31 cellular contexts compared by ENCODE assay signal in genomic region chr1:23682946-23683345, GRCh38. TPM values are rescaled to one million over a fixed set of nuclear protein-coding genes. Genes with fewer than 3 reads are reported as not detected.
A peak's percentile ranks its signal among the peaks of the same experiment; 100 is the strongest.
DNase-seq lines count a peak whose midpoint lies in the region; ATAC-seq, FAIRE-seq and TF ChIP-seq lines count a peak whose summit lies in the region.
"Had no signal": no experiment of that assay in that cellular context is flagged by ENCODE, and none has a peak within 500 bp of the region (broad histone marks: within the 10 kb centered on the region; RNA-seq: fewer than 3 reads in every experiment).

No MANE protein-coding gene starts in this region.

- no peaks in the 10 kb centered on the region for H3K9me1 ChIP-seq in K562 (ENCODE audit: control insufficient read depth, insufficient read depth, low read length)

- no peaks in the 10 kb centered on the region for H3K79me2 ChIP-seq in K562 (ENCODE audit: control insufficient read depth, insufficient read depth, low read length)

- no peaks in the 10 kb centered on the region for H4K20me1 ChIP-seq in K562 (replicated peaks; ENCODE audit: control insufficient read depth, insufficient read depth, low read length)
- H4K20me1 ChIP-seq: BLaER1; BLaER1 treated with 17β-estradiol and CSF1 and Interleukin-3, amounts not matched to agents 10 nM and 100 nM had no signal

- H3K4me3 ChIP-seq in K562: no peak overlapping the region
- H3K4me3 ChIP-seq: A549; BLaER1; BLaER1 treated with 17β-estradiol and CSF1 and Interleukin-3, amounts not matched to agents 10 nM and 100 nM had no signal

- H3K36me3 ChIP-seq in K562 (ENCODE audit: control insufficient read depth, insufficient read depth, low read length): no peaks in the 10 kb centered on the region
- H3K36me3 ChIP-seq: BE2C; BLaER1; BLaER1 treated with 17β-estradiol and CSF1 and Interleukin-3, amounts not matched to agents 10 nM and 100 nM had no signal

- no peak for TF ChIP-seq POLR2A in K562 (conservative IDR thresholded peaks at IDR 0.05)

- no peak overlapping the region for H3K9ac ChIP-seq in K562 (ENCODE audit: insufficient read depth in 1 of 2, low read depth in 2 of 2, low read length in 2 of 2)
- H3K9ac ChIP-seq: BLaER1; BLaER1 treated with 17β-estradiol and CSF1 and Interleukin-3, amounts not matched to agents 10 nM and 100 nM had no signal

- POLR2A ChIA-PET in K562 (lab: Yijun Ruan, JAX): interaction anchor here (0.6 to 4.7 kb wide), 8 partner anchors 9 to 733 kb away, joined by 3 to 40 read pairs (median 4); partner anchors contain the start of gene RPL11

- H3K27ac ChIP-seq in K562 (ENCODE audit: extremely low read depth, low read depth, low read length): no peak overlapping the region
- H3K27ac ChIP-seq: 22Rv1; A549; BLaER1; BLaER1 treated with 17β-estradiol and CSF1 and Interleukin-3, amounts not matched to agents 10 nM and 100 nM; C4-2B had no signal

- no peak overlapping the region for H3K4me2 ChIP-seq in K562 (ENCODE audit: insufficient read depth, low read length)
- H3K4me2 ChIP-seq: A549; BLaER1; BLaER1 treated with 17β-estradiol and CSF1 and Interleukin-3, amounts not matched to agents 10 nM and 100 nM had no signal

- FAIRE-seq in K562 (lab: Jason Lieb, UNC): no peak
- FAIRE-seq: A204.1, A549, D721Med had no signal

- H3K27me3 ChIP-seq in K562 (ENCODE audit: control insufficient read depth in 2 of 2, insufficient read depth in 2 of 2, low read length in 2 of 2): peaks cover 23 to 27% of the 10 kb centered on the region in 2 experiments
- H3K27me3 ChIP-seq: BE2C; BLaER1; BLaER1 treated with 17β-estradiol and CSF1 and Interleukin-3, amounts not matched to agents 10 nM and 100 nM had no signal

- in situ Hi-C loops in K562 (cut with MboI): no loop called here

- no peak for TF ChIP-seq CTCF in K562 (IDR thresholded peaks at IDR 0.05 in 2 of 3, conservative IDR thresholded peaks at IDR 0.05 in 1 of 3; ENCODE audit: insufficient read depth in 2 of 3, low read depth in 1 of 3, low read length in 3 of 3)

- no TSS peak for BruUV-seq in K562 (replicated peaks; lab: Mats Ljungman, UMichigan)

- peaks cover 5 to 6% of the 10 kb centered on the region in 2 experiments; a peak in 2 of 5 replicates for H3K4me1 ChIP-seq in K562 (replicated peaks in 1 of 2; ENCODE audit: control insufficient read depth in 2 of 2, insufficient read depth in 2 of 2, low read length in 2 of 2)
- H3K4me1 ChIP-seq: A549; BE2C; BLaER1; BLaER1 treated with 17β-estradiol and CSF1 and Interleukin-3, amounts not matched to agents 10 nM and 100 nM; Caco-2 had no signal

- peak; percentile 40 for DNase-seq in NCI-H82 (lab: John Stamatoyannopoulos, UW)
- DNase-seq in NCI-H82 treated with DMSO at 0.1 percent for 48 hours (lab: John Stamatoyannopoulos, UW; ENCODE audit: unreplicated experiment): no peak
- DNase-seq in K562 (ENCODE audit: extremely low read depth in 1 of 4, low spot score in 3 of 4): no peak
- no peak for DNase-seq in ecto neural progenitor cell (ENCODE audit: low spot score)
- DNase-seq: 8988T; ACHN; AML-193; BE2C; C1 segment of cervical spinal cord; Caco-2; Calu3; CD4-positive, alpha-beta memory T cell; CD4-positive, alpha-beta T cell; CD4-positive, CD25-positive, alpha-beta regulatory T cell; CD8-positive, alpha-beta memory T cell; CD8-positive, alpha-beta T cell; COR-L47; DMS 273 treated with DMSO at 0.1 percent for 48 hours; DMS153; DMS53; DMS79; DMS79 treated with DMSO at 0.1 percent for 48 hours; DND-41; EL had no signal

- CTCF ChIA-PET in K562 (lab: Yijun Ruan, JAX; ENCODE audit: low intra/inter-chr PET ratio): no interaction called here

- no peak for TF ChIP-seq RAD21 in K562 (CRISPR knock-in tag; conservative IDR thresholded peaks at IDR 0.05 in 1 of 2, IDR thresholded peaks at IDR 0.05 in 1 of 2)

- ATAC-seq in K562: no peak
- ATAC-seq: A549; CD8-positive, alpha-beta T cell had no signal

- no peak for TF ChIP-seq EP300 in K562 (IDR thresholded peaks at IDR 0.05; ENCODE audit: low read length)

- intact Hi-C loops in K562 (cut with micrococcal nuclease): no loop called here

- H2AFZ ChIP-seq in K562 (ENCODE audit: low read depth, low read length): no peak overlapping the region

- no peaks in the 10 kb centered on the region for H3K9me3 ChIP-seq in K562 (replicated peaks; ENCODE audit: control insufficient read depth, insufficient read depth, low read depth, low read length)
- H3K9me3 ChIP-seq: A549, BE2C, Caco-2 had no signal

TF ChIP-seq in K562, 482 proteins besides CTCF, POLR2A, EP300 and RAD21:
- no peak for TF ChIP-seq PCBP2 (IDR thresholded peaks at IDR 0.05; ENCODE audit: low read depth, low read length, poor library complexity, severe bottlenecking)
- peak; percentile 57 to 65; a peak in 3 of 4 replicates for TF ChIP-seq KDM1A (IDR thresholded peaks at IDR 0.05)
- TF ChIP-seq RBBP5 (IDR thresholded peaks at IDR 0.05; ENCODE audit: borderline replicate concordance, insufficient read depth, low read length, poor library complexity, severe bottlenecking): no peak
- TF ChIP-seq NBN (IDR thresholded peaks at IDR 0.05; ENCODE audit: low read depth): no peak
- TF ChIP-seq RCOR1 (IDR thresholded peaks at IDR 0.05; ENCODE audit: borderline replicate concordance in 1 of 2, low read depth in 2 of 2, low read length in 2 of 2): 0 out of 4 replicates have a peak, but pooled peaks of 1 of the 2 experiments have one; percentile 9
- no peak for TF ChIP-seq HDAC2 (IDR thresholded peaks at IDR 0.05)

RNA-seq across cellular contexts. Expression of gene RPL11, which starts 8.7 kb away (rescaled TPM):
- total RNA-seq in K562 (2011; cell fraction: chromatin; rRNA removed; ENCODE audit: low replicate concordance): 326 and 345 TPM in 2 replicates
- 341 and 370 TPM in 2 replicates for total RNA-seq in K562 (2011; cell fraction: nucleolus; rRNA removed)
- 557 and 1,073 TPM in 2 replicates for total RNA-seq in K562 (2011; cell fraction: nucleoplasm; rRNA removed)
- total RNA-seq in K562 (2014; rRNA removed): 3,111 and 3,495 TPM in 2 replicates
- 3,683 and 3,950 TPM in 2 replicates for total RNA-seq in K562 (2014; rRNA removed; fragmentation: Illumina TruSeq; extraction: Trizol)
- 3,549 and 3,642 TPM in 2 replicates for total RNA-seq in K562 (2015; rRNA removed; fragmentation: Illumina TruSeq; extraction: Trizol)
- 1,751 and 1,781 TPM in 2 replicates for total RNA-seq in K562 (2021)
- polyA plus RNA-seq in K562 (2011; rRNA removed): 2,818 and 2,821 TPM in 2 replicates
- polyA plus RNA-seq in K562 (2011; cell fraction: cytosol; rRNA removed): 831 and 2,063 TPM in 2 replicates
- polyA plus RNA-seq in K562 (2011; cell fraction: nucleus; rRNA removed): 469 and 968 TPM in 2 replicates
- polyA plus RNA-seq in K562 (2012): 3,491 and 4,910 TPM in 2 replicates
- 3,852 and 4,443 TPM in 2 replicates for polyA plus RNA-seq in K562 (2014; fragmentation: Illumina TruSeq; extraction: Trizol)
- polyA plus RNA-seq in K562 (2014; fragmentation: Nextera tagmentation; extraction: Ambion mirVana): 1,000 to 10,000 TPM; 2,542 to 2,758 TPM
- 4,338 and 4,526 TPM in 2 replicates for polyA plus RNA-seq in K562 (2014; rRNA removed)
- polyA minus RNA-seq in K562 (2011; rRNA and poly(A)+ RNA removed): 1,269 and 1,421 TPM in 2 replicates
- polyA minus RNA-seq in K562 (2011; cell fraction: cytosol; rRNA and poly(A)+ RNA removed): 631 and 637 TPM in 2 replicates
- polyA minus RNA-seq in K562 (2011; cell fraction: nucleus; rRNA and poly(A)+ RNA removed): 128 and 273 TPM in 2 replicates
